In genomic region chr3:129282727-129283327, GRCh38 we compare ENCODE assay signal across 1 cellular context.
TF ChIP-seq lines count a peak whose summit lies in the region.

No MANE protein-coding gene starts in this region.

TF ChIP-seq in WTC11, 78 proteins besides CTCF, POLR2A, EP300 and RAD21 (continued from another document):
- TF ChIP-seq AFF4 (CRISPR knock-in tag; IDR thresholded peaks at IDR 0.05; ENCODE audit: borderline replicate concordance), result no peak
- no peak for TF ChIP-seq ZNF671 (CRISPR knock-in tag; IDR thresholded peaks at IDR 0.05)
- no peak for TF ChIP-seq NR1H2 (CRISPR knock-in tag; IDR thresholded peaks at IDR 0.05)
